11 cellular contexts compared by ENCODE assay signal in the genomic region with DNA sequence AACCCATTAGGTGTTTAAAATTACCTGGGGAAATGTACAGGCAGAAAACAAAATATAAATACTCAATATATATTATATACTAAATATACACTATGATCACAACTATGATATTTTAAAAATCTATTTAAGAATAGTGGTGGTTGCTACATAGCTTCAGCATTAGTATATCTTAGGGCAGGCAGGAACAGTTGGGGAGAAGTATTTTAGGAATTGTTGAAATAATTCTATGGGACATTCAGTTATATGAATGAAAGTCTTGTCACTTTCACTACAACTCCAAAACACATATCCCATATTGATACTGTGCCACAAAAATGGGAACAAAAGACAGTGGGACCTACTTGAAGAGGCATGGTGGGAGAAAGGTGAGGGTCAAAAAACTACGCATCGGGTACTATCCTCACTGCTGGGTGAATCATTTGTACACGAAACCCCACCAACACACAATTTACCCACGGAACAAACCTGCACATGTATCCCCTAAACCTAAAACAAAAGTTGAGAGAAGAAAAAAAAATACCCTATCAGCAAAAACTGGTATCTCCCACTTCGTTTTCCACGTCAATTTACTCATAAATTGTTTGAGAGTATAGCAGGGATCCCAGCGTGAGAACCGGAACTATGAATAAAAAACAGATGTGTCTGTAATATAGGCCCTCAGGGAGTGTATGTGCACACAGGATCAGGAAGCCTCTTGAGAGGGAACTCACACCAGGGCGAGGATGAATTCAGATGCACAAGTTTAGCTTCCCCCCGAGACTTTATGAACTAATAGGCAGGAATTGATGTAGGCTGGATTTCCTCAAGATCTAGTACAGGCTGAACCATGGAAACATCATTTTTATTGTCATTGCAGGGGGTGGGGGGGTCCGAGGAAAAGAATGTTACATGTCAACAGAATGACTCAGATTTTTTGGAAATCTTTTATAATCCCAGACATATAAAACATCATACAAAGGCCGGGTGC. TPM values are rescaled to one million over a fixed set of nuclear protein-coding genes. Genes with fewer than 3 reads are reported as not detected.
A peak's percentile ranks its signal among the peaks of the same experiment; 100 is the strongest.
DNase-seq lines count a peak whose midpoint lies in the region; ATAC-seq and TF ChIP-seq lines count a peak whose summit lies in the region.
"Had no signal": no experiment of that assay in that cellular context is flagged by ENCODE, and none has a peak within 500 bp of the region (broad histone marks: within the 10 kb centered on the region; RNA-seq: fewer than 3 reads in every experiment).

No MANE protein-coding gene starts in this region.

- CTCF ChIA-PET in PC-3 (lab: Charles Lee): no interaction called here

- H3K9me3 ChIP-seq in PC-3 (ENCODE audit: low read length): no peaks in the 10 kb centered on the region
- H3K9me3 ChIP-seq in parathyroid adenoma (ENCODE audit: control insufficient read depth, low read length): no peaks in the 10 kb centered on the region
- H3K9me3 ChIP-seq in aorta (ENCODE audit: control insufficient read depth, low read length): no peaks in the 10 kb centered on the region
- H3K9me3 ChIP-seq: BLaER1 had no signal

- no peak overlapping the region for H3K4me3 ChIP-seq in PC-3 (ENCODE audit: low read length)
- no peak overlapping the region for H3K4me3 ChIP-seq in fibroblast of the aortic adventitia (ENCODE audit: low read depth, low read length)
- H3K4me3 ChIP-seq in parathyroid adenoma (ENCODE audit: low read depth, low read length): no peak overlapping the region
- H3K4me3 ChIP-seq in aorta (ENCODE audit: low read length in 2 of 2): no peak overlapping the region
- H3K4me3 ChIP-seq: BLaER1 had no signal

- ATAC-seq in PC-3 (no peak), GM21825 (IDR thresholded peaks at IDR 0.05; ENCODE audit: unreplicated experiment) (no peak), aorta (ENCODE audit: low FRiP score) (no peak)
- ATAC-seq: activated CD8-positive, alpha-beta T cell treated with anti-CD3 and anti-CD28 coated beads for 36 hours had no signal

- POLR2A ChIA-PET in PC-3 (lab: Charles Lee; ENCODE audit: unreplicated experiment): no interaction called here

- no peak overlapping the region for H3K27ac ChIP-seq in PC-3 (ENCODE audit: low read length)
- peak overlapping the region; percentile 58 for H3K27ac ChIP-seq in parathyroid adenoma
- H3K27ac ChIP-seq in aorta (ENCODE audit: low read depth in 1 of 2, low read length in 2 of 2): no peak overlapping the region
- H3K27ac ChIP-seq: BLaER1 had no signal

- H3K79me2 ChIP-seq in PC-3 (ENCODE audit: low read length) (no peaks in the 10 kb centered on the region), parathyroid adenoma (no peaks in the 10 kb centered on the region)

- whole genome bisulfite sequencing in aorta, 2 donors: 81 to 82% methylated on average over 12 of the region's 12 CpGs

- H3K4me2 ChIP-seq in PC-3 (ENCODE audit: low read length): no peak overlapping the region
- no peak overlapping the region for H3K4me2 ChIP-seq in parathyroid adenoma (ENCODE audit: low read length)
- H3K4me2 ChIP-seq: BLaER1 had no signal

- H2AFZ ChIP-seq in PC-3 (ENCODE audit: low read length): no peak overlapping the region
- no peak overlapping the region for H2AFZ ChIP-seq in parathyroid adenoma

- H3F3A ChIP-seq in PC-3 (ENCODE audit: low read length, unreplicated experiment): no peaks in the 10 kb centered on the region

- H4K20me1 ChIP-seq in PC-3 (ENCODE audit: low read length): no peaks in the 10 kb centered on the region
- H4K20me1 ChIP-seq: BLaER1 had no signal

- no peaks in the 10 kb centered on the region for H3K27me3 ChIP-seq in PC-3 (ENCODE audit: low read length)
- H3K27me3 ChIP-seq in parathyroid adenoma (ENCODE audit: control insufficient read depth, insufficient read depth, low read length): no peaks in the 10 kb centered on the region
- no peaks in the 10 kb centered on the region for H3K27me3 ChIP-seq in aorta (ENCODE audit: control insufficient read depth in 1 of 2, insufficient read depth in 2 of 2, low read length in 1 of 2)
- H3K27me3 ChIP-seq: BLaER1 had no signal

- no TSS peak for BruUV-seq in PC-3 (replicated peaks; lab: Mats Ljungman, UMichigan)

- no peak for TF ChIP-seq CTCF in AG09319 (IDR thresholded peaks at IDR 0.05; ENCODE audit: low read depth, low read length)
- no peak for TF ChIP-seq CTCF in PC-3 (conservative IDR thresholded peaks at IDR 0.05; ENCODE audit: low read depth, low read length)
- no peak for TF ChIP-seq CTCF in fibroblast of the aortic adventitia (IDR thresholded peaks at IDR 0.05; ENCODE audit: insufficient read depth, low read length)
- no peak for TF ChIP-seq CTCF in parathyroid adenoma (IDR thresholded peaks at IDR 0.05)

- no peaks in the 10 kb centered on the region for H3K9me2 ChIP-seq in PC-3 (replicated peaks; ENCODE audit: low read length)

- DNase-seq in AG09319 (ENCODE audit: extremely low read depth, low read depth): peak; percentile 69
- DNase-seq in PC-3: peak; percentile 22
- peak; percentile 46 for DNase-seq in fibroblast of the aortic adventitia (ENCODE audit: low read depth)
- DNase-seq in activated CD4-positive, alpha-beta T cell treated with anti-CD3 and anti-CD28 coated beads, Interleukin-2, amount 50 U/mL, for 48 hours: no peak
- no peak for DNase-seq in GF-D8 (lab: John Stamatoyannopoulos, UW)
- no peak for DNase-seq in aorta
- DNase-seq: activated CD8-positive, alpha-beta T cell treated with anti-CD3 and anti-CD28 coated beads for 36 hours; NCI-H187 treated with DMSO at 0.1 percent for 48 hours had no signal

- H3K4me1 ChIP-seq in PC-3 (ENCODE audit: insufficient read depth, low read length) (no peaks in the 10 kb centered on the region; the same call in 1 of the 2 replicates), parathyroid adenoma (no peaks in the 10 kb centered on the region), aorta (ENCODE audit: control insufficient read depth in 1 of 2, insufficient read depth in 2 of 2, low read length in 2 of 2) (peaks cover 0 to 6% of the 10 kb centered on the region in 2 donors)

- H3K9ac ChIP-seq in PC-3 (ENCODE audit: low read length) (no peak overlapping the region), parathyroid adenoma (no peak overlapping the region)
- H3K9ac ChIP-seq: BLaER1 had no signal

- H3K36me3 ChIP-seq in PC-3 (ENCODE audit: low read depth, low read length) (no peaks in the 10 kb centered on the region), parathyroid adenoma (ENCODE audit: control insufficient read depth, insufficient read depth, low read length) (no peaks in the 10 kb centered on the region), aorta (ENCODE audit: control insufficient read depth in 1 of 2, insufficient read depth in 2 of 2, low read length in 1 of 2) (no peaks in the 10 kb centered on the region)
- H3K36me3 ChIP-seq: BLaER1 had no signal

- intact Hi-C loops in PC-3 (cut with micrococcal nuclease): no loop called here
- intact Hi-C loops in aorta (cut with DNase I): loop anchor here in 1 of 2 donors (5.0 kb wide), 1 partner anchor 37 kb away; no protein-coding TSS in a partner anchor

RNA-seq across cellular contexts. Expression of a gene that starts 16.2 kb away (rescaled TPM):
- not detected in 2 replicates for total RNA-seq in PC-3 (2014; rRNA removed)
- 0.16 and 0.90 TPM in 2 replicates for total RNA-seq in fibroblast of the aortic adventitia (ENCODE audit: low replicate concordance)
- total RNA-seq in aorta: under 1 TPM; 0.21 to 0.45 TPM
- 1 to 10 TPM in 1 of 2 donors, under 1 TPM in 1; 0.63 to 6.7 TPM for polyA plus RNA-seq in aorta
- total RNA-seq: activated CD8-positive, alpha-beta T cell treated with anti-CD3 and anti-CD28 coated beads for 36 hours had no signal

Comparison
In these comparisons a context has a peak if more than half of its experiments do, and no peak if none do; other contexts are left out.
1. DNase-seq: peak in AG09319 (single experiment), PC-3 (single experiment) and fibroblast of the aortic adventitia (single experiment); none in activated CD4-positive, alpha-beta T cell treated with anti-CD3 and anti-CD28 coated beads, Interleukin-2, amount 50 U/mL, for 48 hours (0 of 2), GF-D8 (single experiment) and aorta (0 of 2).